Comparison of ENCODE assay signal across 8 cellular contexts in genomic region chr12:42325776-42326465, GRCh38. TPM values are rescaled to one million over a fixed set of nuclear protein-coding genes. Genes with fewer than 3 reads are reported as not detected.
DNase-seq lines count a peak whose midpoint lies in the region; ATAC-seq and TF ChIP-seq lines count a peak whose summit lies in the region.

PPHLN1 (plus strand) TSS chr12:42326167; CDS start chr12:42335903, 9,736 bp downstream.
ZCRB1 (minus strand) TSS chr12:42326094; CDS start chr12:42324102, 1,992 bp downstream.

- H3K4me3 Mint-ChIP-seq in activated T-helper 1 cell treated with anti-CD3 and anti-CD28 coated beads, Interleukin-12 subunit alpha, Interleukin-12 subunit beta, Interleukin-2, Interleukin-4 antibody, amounts not matched to agents 30 ng/mL and 10 ng/mL and 1 ng/mL, durations not matched to agents 14 hours and 24 hours and 36 hours: peak within 1 kb of the TSS; percentile 98
- H3K4me3 Mint-ChIP-seq in naive thymus-derived CD8-positive, alpha-beta T cell: peak within 1 kb of the TSS; percentile 96 to 99 (median 98)

- no peaks in the 10 kb centered on the region for H3K27me3 Mint-ChIP-seq in activated T-helper 1 cell treated with anti-CD3 and anti-CD28 coated beads, Interleukin-12 subunit alpha, Interleukin-12 subunit beta, Interleukin-2, Interleukin-4 antibody, amounts not matched to agents 30 ng/mL and 10 ng/mL and 1 ng/mL, durations not matched to agents 14 hours and 24 hours and 36 hours (ENCODE audit: insufficient read depth)
- H3K27me3 Mint-ChIP-seq in naive thymus-derived CD8-positive, alpha-beta T cell: no peaks in the 10 kb centered on the region

- H3K27ac Mint-ChIP-seq in activated T-helper 1 cell treated with anti-CD3 and anti-CD28 coated beads, Interleukin-12 subunit alpha, Interleukin-12 subunit beta, Interleukin-2, Interleukin-4 antibody, amounts not matched to agents 30 ng/mL and 10 ng/mL and 1 ng/mL, durations not matched to agents 14 hours and 24 hours and 36 hours: peak within 1 kb of the TSS; percentile 97
- peak within 1 kb of the TSS; percentile 91 to 99 (median 98) for H3K27ac Mint-ChIP-seq in naive thymus-derived CD8-positive, alpha-beta T cell

- peaks cover 47% of the 10 kb centered on the region for H3K4me1 Mint-ChIP-seq in activated T-helper 1 cell treated with anti-CD3 and anti-CD28 coated beads, Interleukin-12 subunit alpha, Interleukin-12 subunit beta, Interleukin-2, Interleukin-4 antibody, amounts not matched to agents 30 ng/mL and 10 ng/mL and 1 ng/mL, durations not matched to agents 14 hours and 24 hours and 36 hours (ENCODE audit: low read depth)
- peaks cover 26 to 60% (median 50%) of the 10 kb centered on the region in 4 donors for H3K4me1 Mint-ChIP-seq in naive thymus-derived CD8-positive, alpha-beta T cell

- intact Hi-C loops in activated T-helper 1 cell treated with anti-CD3 and anti-CD28 coated beads, Interleukin-12 subunit alpha, Interleukin-12 subunit beta, Interleukin-2, Interleukin-4 antibody, amounts not matched to agents 30 ng/mL and 10 ng/mL and 1 ng/mL, durations not matched to agents 14 hours and 24 hours and 36 hours (cut with micrococcal nuclease): loop anchor here (1.0 to 5.0 kb wide), 6 partner anchors 27 to 1481 kb away; partner anchors contain the start of genes GXYLT1, IRAK4, PUS7L and TWF1

- peaks cover 18% of the 10 kb centered on the region for H3K36me3 Mint-ChIP-seq in activated T-helper 1 cell treated with anti-CD3 and anti-CD28 coated beads, Interleukin-12 subunit alpha, Interleukin-12 subunit beta, Interleukin-2, Interleukin-4 antibody, amounts not matched to agents 30 ng/mL and 10 ng/mL and 1 ng/mL, durations not matched to agents 14 hours and 24 hours and 36 hours (ENCODE audit: low read depth)
- H3K36me3 Mint-ChIP-seq in naive thymus-derived CD8-positive, alpha-beta T cell: peaks cover 3 to 16% (median 3%) of the 10 kb centered on the region in 3 donors

- no peaks in the 10 kb centered on the region for H3K9me3 Mint-ChIP-seq in activated T-helper 1 cell treated with anti-CD3 and anti-CD28 coated beads, Interleukin-12 subunit alpha, Interleukin-12 subunit beta, Interleukin-2, Interleukin-4 antibody, amounts not matched to agents 30 ng/mL and 10 ng/mL and 1 ng/mL, durations not matched to agents 14 hours and 24 hours and 36 hours
- H3K9me3 Mint-ChIP-seq in naive thymus-derived CD8-positive, alpha-beta T cell: no peaks in the 10 kb centered on the region

- POLR2A ChIA-PET in naive thymus-derived CD8-positive, alpha-beta T cell (lab: Charles Lee): interaction anchor here (1.3 kb wide), 1 partner anchor 88 kb away, joined by 4 read pairs; the partner anchor contains the start of gene YAF2

- H3K4me3 ChIP-seq in Jurkat, Clone E6-1 (ENCODE audit: low read length): peak within 1 kb of the TSS; percentile 98
- H3K4me3 ChIP-seq in fibroblast of mammary gland (ENCODE audit: control insufficient read depth, low read depth, low read length): peak within 1 kb of the TSS; percentile 83

- DNase-seq in DMS79 (lab: John Stamatoyannopoulos, UW) (peak; percentile 63), RPMI7951 (ENCODE audit: low read depth) (peak; percentile 76), fibroblast of mammary gland (ENCODE audit: low read depth) (peak; percentile 68)
- DNase-seq in Jurkat, Clone E6-1 (ENCODE audit: low read depth, low spot score): peak; percentile 68
- DNase-seq in activated T-helper 1 cell treated with anti-CD3 and anti-CD28 coated beads, Interleukin-12 subunit alpha, Interleukin-12 subunit beta, Interleukin-2, Interleukin-4 antibody, amounts not matched to agents 30 ng/mL and 10 ng/mL and 1 ng/mL, durations not matched to agents 14 hours and 24 hours and 36 hours (ENCODE audit: low spot score): peak; percentile 79
- DNase-seq in naive thymus-derived CD8-positive, alpha-beta T cell: peak; percentile 70 to 89 (median 76)
- DNase-seq in stimulated activated naive CD4-positive, alpha-beta T cell (lab: John Stamatoyannopoulos, UW): peak; percentile 56 to 75 (median 66)

- TF ChIP-seq CTCF in fibroblast of mammary gland (conservative IDR thresholded peaks at IDR 0.05; ENCODE audit: control insufficient read depth, insufficient read depth, low read depth, low read length): no peak

- ATAC-seq in GM21717 (IDR thresholded peaks at IDR 0.05; ENCODE audit: unreplicated experiment): peak; percentile 95
- ATAC-seq in naive thymus-derived CD8-positive, alpha-beta T cell: peak; percentile 88 to 92

RNA-seq across cellular contexts. Expression of gene PPHLN1, which starts in this region (rescaled TPM):
- polyA plus RNA-seq in Jurkat, Clone E6-1 (2012; ENCODE audit: insufficient read depth, insufficient read length): 94.4 TPM
- 58.3 and 58.8 TPM in 2 replicates for total RNA-seq in RPMI7951 (2014; rRNA removed; shearing (Covaris generic))
- 89.2 and 90.1 TPM in 2 replicates for total RNA-seq in activated T-helper 1 cell treated with anti-CD3 and anti-CD28 coated beads, Interleukin-12 subunit alpha, Interleukin-12 subunit beta, Interleukin-2, Interleukin-4 antibody, amounts not matched to agents 30 ng/mL and 10 ng/mL and 1 ng/mL, durations not matched to agents 14 hours and 24 hours and 36 hours
- total RNA-seq in naive thymus-derived CD8-positive, alpha-beta T cell: 100 to 1,000 TPM; 107 to 111 TPM
- 100 to 1,000 TPM; 152 to 178 (median 155) TPM for polyA plus RNA-seq in naive thymus-derived CD8-positive, alpha-beta T cell

RNA-seq across cellular contexts. Expression of gene ZCRB1, which starts in this region (rescaled TPM):
- 172 TPM for polyA plus RNA-seq in Jurkat, Clone E6-1 (2012; ENCODE audit: insufficient read depth, insufficient read length)
- 35.1 and 52.3 TPM in 2 replicates for total RNA-seq in RPMI7951 (2014; rRNA removed; shearing (Covaris generic))
- 47.4 and 58.2 TPM in 2 replicates for total RNA-seq in activated T-helper 1 cell treated with anti-CD3 and anti-CD28 coated beads, Interleukin-12 subunit alpha, Interleukin-12 subunit beta, Interleukin-2, Interleukin-4 antibody, amounts not matched to agents 30 ng/mL and 10 ng/mL and 1 ng/mL, durations not matched to agents 14 hours and 24 hours and 36 hours
- 10 to 100 TPM; 29.6 to 33.5 TPM for total RNA-seq in naive thymus-derived CD8-positive, alpha-beta T cell
- polyA plus RNA-seq in naive thymus-derived CD8-positive, alpha-beta T cell: 10 to 100 TPM; 67.7 to 80.4 (median 74.0) TPM

Comparison
In these comparisons a context has a peak if more than half of its experiments do, and no peak if none do; other contexts are left out.
1. Peak in every context shown above with its lines: DNase-seq, ATAC-seq and H3K4me3 ChIP-seq.